In genomic region chr6:2841264-2842138, GRCh38 we compare ENCODE assay signal across 8 cellular contexts. TPM values are rescaled to one million over a fixed set of nuclear protein-coding genes. Genes with fewer than 3 reads are reported as not detected.
DNase-seq lines count a peak whose midpoint lies in the region; ATAC-seq, FAIRE-seq and TF ChIP-seq lines count a peak whose summit lies in the region.

Gene SERPINB1, minus strand, starts transcription at chr6:2841863. Its CDS starts 1,277 bp downstream, at chr6:2840586.

- FAIRE-seq in GM12892 (lab: Jason Lieb, UNC), result no peak
- no peak for FAIRE-seq in kidney (lab: Jason Lieb, UNC)

- TF ChIP-seq POLR2A in GM12892 (IDR thresholded peaks at IDR 0.05; ENCODE audit: low read depth, low read length), result peak; percentile 58; the same call in 1 of the 2 replicates

- DNase-seq in GM12892 (ENCODE audit: insufficient read length), result no peak
- peak; percentile 26 for DNase-seq in NCI-H2227 treated with DMSO at 0.1 percent for 48 hours (lab: John Stamatoyannopoulos, UW)
- peak; percentile 43 to 76 for DNase-seq in activated CD4-positive, alpha-beta T cell treated with anti-CD3 and anti-CD28 coated beads for 24 hours (ENCODE audit: low read depth in 2 of 2)
- DNase-seq in choroid plexus epithelial cell (ENCODE audit: low read depth), result peak; percentile 98
- peak; percentile 98 for DNase-seq in kidney
- peak; percentile 83 to 91 (median 87) for DNase-seq in stimulated activated CD4-positive, alpha-beta T cell treated with anti-CD3 and anti-CD28 coated beads, Interleukin-12 subunit alpha, Interleukin-12 subunit beta, amount 100 ng/mL, for 48 hours (ENCODE audit: low read depth in 2 of 3, low spot score in 1 of 3)

- ATAC-seq in HG02970 (IDR thresholded peaks at IDR 0.05; ENCODE audit: low FRiP score, unreplicated experiment) (peak; percentile 48), GM21528 (IDR thresholded peaks at IDR 0.05; ENCODE audit: low FRiP score, unreplicated experiment) (no peak)

- intact Hi-C loops in kidney (cut with DNase I), result loop anchor here (10.0 kb wide), 1 partner anchor 73 kb away; no protein-coding TSS in a partner anchor

- H3K36me3 ChIP-seq in kidney (ENCODE audit: control insufficient read depth in 1 of 2, insufficient read depth in 2 of 2, low read length in 2 of 2), result peaks cover 6 to 13% of the 10 kb centered on the region in 2 donors

- TF ChIP-seq CTCF in choroid plexus epithelial cell (conservative IDR thresholded peaks at IDR 0.05; ENCODE audit: low read depth, low read length) (peak; percentile 36), kidney (IDR thresholded peaks at IDR 0.05; ENCODE audit: borderline replicate concordance, extremely low read depth, insufficient read depth) (no peak)

- peaks cover 8 to 19% of the 10 kb centered on the region in 2 donors for H3K4me1 ChIP-seq in kidney (ENCODE audit: control insufficient read depth in 1 of 2, insufficient read depth in 1 of 2, low read depth in 1 of 2, low read length in 2 of 2)

- peak within 1 kb of the TSS; percentile 78 to 82 for H3K9ac ChIP-seq in kidney (ENCODE audit: low read length in 2 of 2)

- H3K9me3 ChIP-seq in kidney (ENCODE audit: control insufficient read depth in 1 of 2, low read length in 2 of 2), result no peaks in the 10 kb centered on the region

- peak within 1 kb of the TSS; percentile 56 for H3K4me3 ChIP-seq in choroid plexus epithelial cell (ENCODE audit: low read depth, low read length)
- peak within 1 kb of the TSS; percentile 73 to 82 for H3K4me3 ChIP-seq in kidney (ENCODE audit: low read length in 2 of 2)

- H3K27ac ChIP-seq in kidney (ENCODE audit: low read depth in 2 of 2, low read length in 2 of 2), result peak within 1 kb of the TSS; percentile 90 to 92

RNA-seq across cellular contexts. Expression of gene SERPINB1, which starts in this region (rescaled TPM):
- polyA plus RNA-seq in GM12892 (2012; ENCODE audit: missing spikeins), result 7.5 TPM
- 86.4 TPM for total RNA-seq in kidney
- 37.4 TPM for polyA plus RNA-seq in kidney (ENCODE audit: insufficient read depth, low read depth, low replicate concordance)
